ENCODE assay signal across 1 cellular context in the genomic region with DNA sequence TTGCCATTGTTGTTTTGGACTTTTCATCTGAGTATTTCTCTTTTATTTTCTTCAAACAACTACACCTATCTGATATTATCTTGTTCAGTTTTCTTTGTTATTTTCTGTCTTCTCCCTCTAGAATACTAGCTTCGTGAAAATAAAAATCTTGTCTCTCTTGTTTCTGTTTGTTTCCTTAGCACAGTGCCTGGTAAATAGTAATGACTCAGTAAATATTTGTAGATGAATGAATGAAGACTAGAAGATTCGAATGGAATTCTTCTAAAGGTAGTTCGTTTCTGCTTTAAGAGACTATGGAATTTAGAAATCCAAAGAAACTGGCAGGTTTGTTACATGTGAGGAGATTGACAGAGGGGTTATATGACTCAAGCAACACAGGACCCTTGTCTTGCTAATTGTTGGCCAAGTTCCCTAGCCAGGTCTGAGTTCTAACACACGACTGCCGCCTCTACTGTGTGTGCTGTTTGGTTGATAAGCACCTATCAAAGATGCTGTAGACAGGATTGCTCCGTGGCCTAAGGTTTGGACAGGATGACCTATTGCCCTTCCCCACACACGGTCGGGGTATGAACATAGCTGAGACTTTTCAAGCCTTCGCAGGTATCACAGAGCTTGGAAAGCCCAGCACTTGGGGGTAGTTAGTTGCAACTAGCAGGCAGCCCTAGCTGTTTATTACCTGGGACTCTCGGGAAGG.
TF ChIP-seq lines count a peak whose summit lies in the region.

No MANE protein-coding gene starts in this region.

TF ChIP-seq in IMR-90, 13 proteins besides CTCF, POLR2A, EP300 and RAD21:
- no peak for TF ChIP-seq BHLHE40 (IDR thresholded peaks at IDR 0.05; ENCODE audit: low read depth, low read length)
- no peak for TF ChIP-seq RCOR1 (IDR thresholded peaks at IDR 0.05; ENCODE audit: insufficient replicate concordance, low read length)
- TF ChIP-seq MAFK (IDR thresholded peaks at IDR 0.05; ENCODE audit: low read depth, low read length): no peak
- TF ChIP-seq SMC3 (IDR thresholded peaks at IDR 0.05; ENCODE audit: low read depth, low read length): no peak
- no peak for TF ChIP-seq MXI1 (IDR thresholded peaks at IDR 0.05; ENCODE audit: borderline replicate concordance, low read depth, low read length)
- TF ChIP-seq RFX5 (IDR thresholded peaks at IDR 0.05; ENCODE audit: low read depth, low read length): no peak
- TF ChIP-seq, protein P1, sequence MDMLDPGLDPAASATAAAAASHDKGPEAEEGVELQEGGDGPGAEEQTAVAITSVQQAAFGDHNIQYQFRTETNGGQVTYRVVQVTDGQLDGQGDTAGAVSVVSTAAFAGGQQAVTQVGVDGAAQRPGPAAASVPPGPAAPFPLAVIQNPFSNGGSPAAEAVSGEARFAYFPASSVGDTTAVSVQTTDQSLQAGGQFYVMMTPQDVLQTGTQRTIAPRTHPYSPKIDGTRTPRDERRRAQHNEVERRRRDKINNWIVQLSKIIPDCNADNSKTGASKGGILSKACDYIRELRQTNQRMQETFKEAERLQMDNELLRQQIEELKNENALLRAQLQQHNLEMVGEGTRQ (IDR thresholded peaks at IDR 0.05; ENCODE audit: low read depth, low read length): no peak
- TF ChIP-seq MAZ (IDR thresholded peaks at IDR 0.05; ENCODE audit: borderline replicate concordance, low read depth, low read length): no peak
- TF ChIP-seq CEBPB (IDR thresholded peaks at IDR 0.05; ENCODE audit: low read depth, low read length): no peak
- no peak for TF ChIP-seq CHD1 (IDR thresholded peaks at IDR 0.05; ENCODE audit: low read depth, low read length)
